Comparison of ENCODE assay signal across 9 cellular contexts in genomic region chr2:64609229-64609994, GRCh38. TPM values are rescaled to one million over a fixed set of nuclear protein-coding genes. Genes with fewer than 3 reads are reported as not detected.
A peak's percentile ranks its signal among the peaks of the same experiment; 100 is the strongest.
DNase-seq lines count a peak whose midpoint lies in the region; ATAC-seq, FAIRE-seq and TF ChIP-seq lines count a peak whose summit lies in the region.
"Had no signal": no experiment of that assay in that cellular context is flagged by ENCODE, and none has a peak within 500 bp of the region (broad histone marks: within the 10 kb centered on the region; RNA-seq: fewer than 3 reads in every experiment).

No MANE protein-coding gene starts in this region.

- peak overlapping the region; percentile 97 for H2AFZ ChIP-seq in astrocyte (ENCODE audit: low read depth, low read length)
- peak overlapping the region; percentile 95 for H2AFZ ChIP-seq in smooth muscle cell (ENCODE audit: low read depth)

- H3K9me3 ChIP-seq in astrocyte (ENCODE audit: insufficient read depth, low read depth, low read length) (no peaks in the 10 kb centered on the region), iPS-15b (ENCODE audit: control insufficient read depth, insufficient read depth, low read length) (no peaks in the 10 kb centered on the region), smooth muscle cell (replicated peaks; ENCODE audit: low read depth) (no peaks in the 10 kb centered on the region)

- peak overlapping the region; percentile 35 for H3K9ac ChIP-seq in astrocyte (ENCODE audit: low read length)
- H3K9ac ChIP-seq in iPS-15b (ENCODE audit: low read depth, low read length), result peak overlapping the region; percentile 24
- H3K9ac ChIP-seq in smooth muscle cell (ENCODE audit: low read depth), result peak overlapping the region; percentile 66

- H3K9me3 Mint-ChIP-seq in T-cell (no peaks in the 10 kb centered on the region), astrocyte (ENCODE audit: unreplicated experiment) (peaks cover 2% of the 10 kb centered on the region)

- CTCF ChIA-PET in T-cell (lab: Charles Lee), result interaction anchor here (0.8 to 1.5 kb wide), 4 partner anchors 9 to 224 kb away, joined by 3 to 4 read pairs (median 3); partner anchors contain the start of gene AFTPH (in 1 of the 2)

- H3K27me3 ChIP-seq in astrocyte (ENCODE audit: insufficient read depth, low read length) (peaks cover 24% of the 10 kb centered on the region), iPS-15b (ENCODE audit: control insufficient read depth, insufficient read depth, low read length) (peaks cover 22% of the 10 kb centered on the region), smooth muscle cell (ENCODE audit: low read depth) (no peaks in the 10 kb centered on the region)

- H3K27me3 Mint-ChIP-seq in T-cell (no peaks in the 10 kb centered on the region), astrocyte (ENCODE audit: low read depth, unreplicated experiment) (peaks cover 13% of the 10 kb centered on the region)

- peak; percentile 86 for DNase-seq in DMS 273 (lab: John Stamatoyannopoulos, UW; ENCODE audit: unreplicated experiment)
- no peak for DNase-seq in DMS 273 treated with DMSO at 0.1 percent for 48 hours (lab: John Stamatoyannopoulos, UW)
- peak; percentile 11 to 79 (median 62) for DNase-seq in T-cell
- DNase-seq in astrocyte (ENCODE audit: low read depth), result no peak
- peak; percentile 12 for DNase-seq in smooth muscle cell (lab: John Stamatoyannopoulos, UW; ENCODE audit: unreplicated experiment)
- DNase-seq in kidney glomerular epithelial cell (lab: John Stamatoyannopoulos, UW), result no peak

- H3F3A ChIP-seq in smooth muscle cell (ENCODE audit: low read depth), result peaks cover 5% of the 10 kb centered on the region

- H3K4me1 ChIP-seq in astrocyte (ENCODE audit: insufficient read depth, low read length) (no peaks in the 10 kb centered on the region), iPS-15b (ENCODE audit: control insufficient read depth, insufficient read depth, low read length) (peaks cover 9% of the 10 kb centered on the region), smooth muscle cell (ENCODE audit: low read depth) (peaks cover 7% of the 10 kb centered on the region)

- H3K4me1 Mint-ChIP-seq in T-cell, result peaks cover 21 to 38% (median 21%) of the 10 kb centered on the region in 3 donors
- peaks cover 5% of the 10 kb centered on the region for H3K4me1 Mint-ChIP-seq in astrocyte (ENCODE audit: low read depth, unreplicated experiment)

- peak overlapping the region in 1 of 2 donors; percentile 48 for H3K27ac Mint-ChIP-seq in T-cell
- H3K27ac Mint-ChIP-seq in astrocyte (ENCODE audit: unreplicated experiment), result peak overlapping the region; percentile 58

- H3K4me2 ChIP-seq in astrocyte (ENCODE audit: low read length) (peak overlapping the region; percentile 78), smooth muscle cell (peak overlapping the region; percentile 88)

- no peak for FAIRE-seq in astrocyte (lab: Jason Lieb, UNC)

- H3K4me3 ChIP-seq in astrocyte (ENCODE audit: insufficient read depth, low read depth, low read length) (peak overlapping the region; percentile 44), iPS-15b (ENCODE audit: low read depth, low read length) (peak overlapping the region; percentile 75), smooth muscle cell (peak overlapping the region; percentile 52)

- ATAC-seq in HG03097 (IDR thresholded peaks at IDR 0.05; ENCODE audit: low FRiP score, unreplicated experiment) (peak; percentile 35), T-cell (replicated peaks in 1 of 4) (peak; percentile 71 to 83 (median 80))

- 5% methylated on average over 51 of the region's 73 CpGs for WGBS in smooth muscle cell (ENCODE audit: low lambda C conversion rate)

- TF ChIP-seq CTCF in astrocyte (IDR thresholded peaks at IDR 0.05; ENCODE audit: insufficient read depth, low read depth, low read length) (no peak), smooth muscle cell (IDR thresholded peaks at IDR 0.05; ENCODE audit: borderline replicate concordance, insufficient read depth, poor library complexity, severe bottlenecking) (peak; percentile 19)

- H3K36me3 ChIP-seq in astrocyte (ENCODE audit: insufficient read depth, low read length) (no peaks in the 10 kb centered on the region), iPS-15b (ENCODE audit: control insufficient read depth, insufficient read depth, low read length) (no peaks in the 10 kb centered on the region), smooth muscle cell (ENCODE audit: low read depth) (no peaks in the 10 kb centered on the region)

- H3K27ac ChIP-seq in astrocyte (ENCODE audit: low read depth, low read length) (no peak overlapping the region), smooth muscle cell (ENCODE audit: low read depth) (no peak overlapping the region)
- H3K27ac ChIP-seq: 22Rv1 had no signal

- H3K79me2 ChIP-seq in astrocyte (ENCODE audit: insufficient read depth, low read length) (no peaks in the 10 kb centered on the region), smooth muscle cell (ENCODE audit: low read depth) (no peaks in the 10 kb centered on the region)

- H4K20me1 ChIP-seq in astrocyte (ENCODE audit: insufficient read depth, low read length), result no peaks in the 10 kb centered on the region
- no peaks in the 10 kb centered on the region for H4K20me1 ChIP-seq in smooth muscle cell (ENCODE audit: low read depth)

- H3K4me3 Mint-ChIP-seq in T-cell (peak overlapping the region; percentile 71 to 80 (median 74)), astrocyte (ENCODE audit: unreplicated experiment) (no peak overlapping the region)

- POLR2A ChIA-PET in T-cell (lab: Charles Lee), result interaction anchor here in 1 of 2 donors (0.6 kb wide), 1 partner anchor 455 kb away, joined by 5 read pairs; no protein-coding TSS in a partner anchor

- H3K36me3 Mint-ChIP-seq in T-cell (no peaks in the 10 kb centered on the region), astrocyte (ENCODE audit: low read depth, unreplicated experiment) (no peaks in the 10 kb centered on the region)

RNA-seq across cellular contexts. Expression of gene SERTAD2, which starts 44.3 kb away (rescaled TPM):
- total RNA-seq in T-cell, result 10 to 100 TPM; 22.8 to 39.7 (median 27.4) TPM
- 39.9 and 42.2 TPM in 2 replicates for total RNA-seq in astrocyte
- total RNA-seq in smooth muscle cell, result 23.2 and 23.8 TPM in 2 replicates
- 14.2 TPM in 2 replicates for polyA plus RNA-seq in smooth muscle cell

Comparison
In these comparisons a context has a peak if more than half of its experiments do, and no peak if none do; other contexts are left out.
1. DNase-seq: peak in DMS 273 (single experiment), T-cell (34 of 34) and smooth muscle cell (single experiment); none in DMS 273 treated with DMSO at 0.1 percent for 48 hours (single experiment), astrocyte (single experiment) and kidney glomerular epithelial cell (single experiment).
2. Peak in every context shown above with its lines, with median percentiles within 50 percentile points of each other: H3K4me3 ChIP-seq and H3K9ac ChIP-seq.